Comparison of ENCODE assay signal across 13 cellular contexts in genomic region chrX:109393859-109394258, GRCh38.
DNase-seq lines count a peak whose midpoint lies in the region; ATAC-seq, FAIRE-seq and TF ChIP-seq lines count a peak whose summit lies in the region.
"Had no signal": no experiment of that assay in that cellular context is flagged by ENCODE, and none has a peak within 500 bp of the region (broad histone marks: within the 10 kb centered on the region; RNA-seq: fewer than 3 reads in every experiment).

No MANE protein-coding gene starts in this region.

- H3K4me1 Mint-ChIP-seq in WTC11, result peaks cover 7% of the 10 kb centered on the region
- H3K4me1 Mint-ChIP-seq: activated T-helper 17 cell treated with anti-CD3 and anti-CD28 coated beads, Interleukin-2, amount 50 U/mL, for 72 hours; naive thymus-derived CD8-positive, alpha-beta T cell had no signal

- peak; percentile 25 for TF ChIP-seq CTCF in C4-2B (conservative IDR thresholded peaks at IDR 0.05)
- TF ChIP-seq CTCF in WTC11 (IDR thresholded peaks at IDR 0.05), result no peak

- H3K9me3 Mint-ChIP-seq in WTC11, result no peaks in the 10 kb centered on the region
- H3K9me3 Mint-ChIP-seq: activated T-helper 17 cell treated with anti-CD3 and anti-CD28 coated beads, Interleukin-2, amount 50 U/mL, for 72 hours; naive thymus-derived CD8-positive, alpha-beta T cell had no signal

- CTCF ChIA-PET in WTC11 (lab: Charles Lee), result no interaction called here

- H3K27ac Mint-ChIP-seq in WTC11, result no peak overlapping the region
- H3K27ac Mint-ChIP-seq: activated T-helper 17 cell treated with anti-CD3 and anti-CD28 coated beads, Interleukin-2, amount 50 U/mL, for 72 hours had no signal

- H3K36me3 Mint-ChIP-seq in WTC11, result no peaks in the 10 kb centered on the region
- H3K36me3 Mint-ChIP-seq: naive thymus-derived CD8-positive, alpha-beta T cell had no signal

- DNase-seq in GM19239 (ENCODE audit: insufficient read length, low spot score), result no peak
- DNase-seq in WTC11 (ENCODE audit: low spot score), result peak; percentile 11
- DNase-seq in NCI-H1417 treated with DMSO at 0.1 percent for 48 hours (lab: John Stamatoyannopoulos, UW), result no peak
- no peak for DNase-seq in amniotic stem cell (lab: John Stamatoyannopoulos, UW)
- no peak for DNase-seq in globus pallidus (ENCODE audit: low spot score)
- no peak for DNase-seq in NCI-H345 treated with DMSO at 0.1 percent for 48 hours (lab: John Stamatoyannopoulos, UW; ENCODE audit: unreplicated experiment)
- DNase-seq: naive thymus-derived CD8-positive, alpha-beta T cell; NCI-H446 treated with DMSO at 0.1 percent for 48 hours; T-helper 9 cell had no signal

- peak; percentile 83 for FAIRE-seq in GM19239 (lab: Jason Lieb, UNC)

- H3K27me3 Mint-ChIP-seq in WTC11 (ENCODE audit: low read depth), result peaks cover 5% of the 10 kb centered on the region; the same call in 1 of the 2 replicates
- H3K27me3 Mint-ChIP-seq: activated T-helper 17 cell treated with anti-CD3 and anti-CD28 coated beads, Interleukin-2, amount 50 U/mL, for 72 hours had no signal

- POLR2A ChIA-PET in WTC11 (lab: Charles Lee), result no interaction called here

- no peak overlapping the region for H3K4me3 Mint-ChIP-seq in WTC11
- H3K4me3 Mint-ChIP-seq: activated T-helper 17 cell treated with anti-CD3 and anti-CD28 coated beads, Interleukin-2, amount 50 U/mL, for 72 hours; naive thymus-derived CD8-positive, alpha-beta T cell had no signal

- peak; percentile 44 for ATAC-seq in HG03520 (IDR thresholded peaks at IDR 0.05; ENCODE audit: unreplicated experiment)
- peak; percentile 87 for ATAC-seq in WTC11
- ATAC-seq: activated T-helper 17 cell treated with anti-CD3 and anti-CD28 coated beads, Interleukin-2, amount 50 U/mL, for 72 hours; naive thymus-derived CD8-positive, alpha-beta T cell had no signal

- H3K27ac ChIP-seq in C4-2B, result no peak overlapping the region
- H3K27ac ChIP-seq: BLaER1 treated with 17β-estradiol and CSF1 and Interleukin-3, amounts not matched to agents 10 nM and 100 nM had no signal

TF ChIP-seq in WTC11, 78 proteins besides CTCF, POLR2A, EP300 and RAD21:
- TF ChIP-seq ZNF232 (CRISPR knock-in tag; IDR thresholded peaks at IDR 0.05) (no peak), ATF6 (CRISPR knock-in tag; IDR thresholded peaks at IDR 0.05) (no peak), TCF7 (CRISPR knock-in tag; IDR thresholded peaks at IDR 0.05; ENCODE audit: low read depth) (no peak), ZBTB21 (CRISPR knock-in tag; IDR thresholded peaks at IDR 0.05; ENCODE audit: borderline replicate concordance) (no peak), JUN (CRISPR knock-in tag; IDR thresholded peaks at IDR 0.05) (no peak), CDX4 (CRISPR knock-in tag; IDR thresholded peaks at IDR 0.05; ENCODE audit: borderline replicate concordance) (no peak), SMAD4 (CRISPR knock-in tag; IDR thresholded peaks at IDR 0.05) (no peak), HMGXB4 (CRISPR knock-in tag; IDR thresholded peaks at IDR 0.05) (no peak), ZNF512 (CRISPR knock-in tag; IDR thresholded peaks at IDR 0.05; ENCODE audit: borderline replicate concordance) (no peak), STAT6 (CRISPR knock-in tag; conservative IDR thresholded peaks at IDR 0.05; ENCODE audit: low read depth) (no peak), E2F5 (CRISPR knock-in tag; IDR thresholded peaks at IDR 0.05) (no peak), ATF2 (CRISPR knock-in tag; IDR thresholded peaks at IDR 0.05; ENCODE audit: borderline replicate concordance, low read depth) (no peak), FOXP1 (CRISPR knock-in tag; IDR thresholded peaks at IDR 0.05; ENCODE audit: borderline replicate concordance) (no peak), PRRX2 (CRISPR knock-in tag; IDR thresholded peaks at IDR 0.05) (no peak), ATF1 (CRISPR knock-in tag; IDR thresholded peaks at IDR 0.05) (no peak)
